ENCODE assay signal across 31 cellular contexts in the genomic region with DNA sequence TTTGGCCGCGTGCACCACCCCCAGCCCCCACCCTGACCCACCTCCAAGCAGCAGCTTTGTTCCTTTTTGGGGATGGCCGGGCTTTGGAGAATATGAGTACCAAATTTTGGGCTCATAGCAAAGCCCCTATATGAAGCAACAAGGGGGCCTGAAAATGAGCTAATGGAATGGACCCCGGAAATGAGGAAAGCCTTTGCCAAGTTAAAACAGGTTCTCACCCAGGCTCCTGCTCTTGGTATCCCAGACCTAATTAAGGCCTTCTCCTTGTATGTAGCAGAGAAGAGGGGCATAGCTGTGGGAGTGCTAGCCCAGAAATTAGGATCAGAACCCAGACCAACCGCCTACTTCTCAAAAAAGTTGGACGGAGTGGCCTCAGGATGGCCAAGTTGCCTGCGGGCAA.
"Had no signal": no experiment of that assay in that cellular context is flagged by ENCODE, and none has a peak within 500 bp of the region (broad histone marks: within the 10 kb centered on the region; RNA-seq: fewer than 3 reads in every experiment).

No MANE protein-coding gene starts in this region.

- H3K36me3 ChIP-seq: esophagus muscularis mucosa, neutrophil, suprapubic skin, thyroid gland, upper lobe of left lung had no signal

- H3K9me3 Mint-ChIP-seq: memory B cell; mesothelial cell of epicardium; naive B cell; natural killer cell treated with Interleukin-12 subunit alpha and Interleukin-12 subunit beta and Interleukin-15 and Interleukin-18, amount 100 ng/mL, for 72 hours; stimulated activated naive CD8-positive, alpha-beta T cell treated with anti-CD3 and anti-CD28 coated beads, Interleukin-15, amount 100 ng/mL, for 72 hours had no signal

- H3K9ac ChIP-seq: parathyroid adenoma had no signal

- H3K27ac ChIP-seq: esophagus muscularis mucosa, foreskin keratinocyte, neutrophil, parathyroid adenoma, suprapubic skin, thyroid gland, upper lobe of left lung had no signal

- H3K79me2 ChIP-seq: parathyroid adenoma had no signal

- H3K4me1 Mint-ChIP-seq: memory B cell; naive B cell; neural crest cell; stimulated activated naive CD8-positive, alpha-beta T cell treated with anti-CD3 and anti-CD28 coated beads, Interleukin-15, amount 100 ng/mL, for 72 hours had no signal

- H3K4me3 Mint-ChIP-seq: memory B cell; mesothelial cell of epicardium; naive B cell; natural killer cell treated with Interleukin-12 subunit alpha and Interleukin-12 subunit beta and Interleukin-15 and Interleukin-18, amount 100 ng/mL, for 72 hours; neural crest cell; stimulated activated naive CD8-positive, alpha-beta T cell treated with anti-CD3 and anti-CD28 coated beads, Interleukin-15, amount 100 ng/mL, for 72 hours had no signal

- DNase-seq: cerebellar nuclear complex; cortex of kidney; effector CD8-positive, alpha-beta T cell; foreskin keratinocyte; glutamatergic neuron; hypothalamus; mucosa of descending colon; naive B cell; stimulated activated CD4-positive, alpha-beta T cell treated with anti-CD3 and anti-CD28 coated beads, Interleukin-12 subunit alpha, Interleukin-12 subunit beta, amount 100 ng/mL, for 4 hours; stimulated activated CD4-positive, alpha-beta T cell treated with anti-CD3 and anti-CD28 coated beads, Interleukin-1b, Interleukin-23, amount 100 ng/mL, for 48 hours; stimulated activated CD4-positive, alpha-beta T cell treated with anti-CD3 and anti-CD28 coated beads, Interleukin-4, amount 100 ng/mL, for 1 hour; stimulated activated CD8-positive, alpha-beta memory T cell treated with anti-CD3 and anti-CD28 coated beads, Interleukin-4, amount 100 ng/mL, for 48 hours; stimulated activated naive CD4-positive, alpha-beta T cell; stimulated activated naive CD8-positive, alpha-beta T cell treated with anti-CD3 and anti-CD28 coated beads, Interleukin-15, amount 100 ng/mL, for 72 hours; thyroid gland had no signal

- H3K4me1 ChIP-seq: foreskin keratinocyte, parathyroid adenoma, thyroid gland had no signal

- H3K36me3 Mint-ChIP-seq: memory B cell; mesothelial cell of epicardium; naive B cell; natural killer cell treated with Interleukin-12 subunit alpha and Interleukin-12 subunit beta and Interleukin-15 and Interleukin-18, amount 100 ng/mL, for 72 hours had no signal

- H3K9me3 ChIP-seq: esophagus muscularis mucosa, mucosa of descending colon, neutrophil, suprapubic skin, thyroid gland, upper lobe of left lung had no signal

- ATAC-seq: foreskin keratinocyte; mucosa of descending colon; natural killer cell treated with Interleukin-12 subunit alpha and Interleukin-12 subunit beta and Interleukin-15 and Interleukin-18, amount 100 ng/mL, for 72 hours; sciatic nerve; stimulated activated naive CD8-positive, alpha-beta T cell treated with anti-CD3 and anti-CD28 coated beads, Interleukin-15, amount 100 ng/mL, for 72 hours had no signal

- H3K27me3 ChIP-seq: esophagus muscularis mucosa, foreskin keratinocyte, suprapubic skin, thyroid gland, upper lobe of left lung had no signal

- H3K27ac Mint-ChIP-seq: memory B cell; mesothelial cell of epicardium; natural killer cell treated with Interleukin-12 subunit alpha and Interleukin-12 subunit beta and Interleukin-15 and Interleukin-18, amount 100 ng/mL, for 72 hours; progenitor cell of endocrine pancreas; stimulated activated naive CD8-positive, alpha-beta T cell treated with anti-CD3 and anti-CD28 coated beads, Interleukin-15, amount 100 ng/mL, for 72 hours had no signal

- FAIRE-seq: endothelial cell of umbilical vein, keratinocyte, urothelium cell line had no signal

- H3K4me3 ChIP-seq: esophagus muscularis mucosa, lung, mucosa of descending colon, smooth muscle cell, suprapubic skin, thyroid gland, upper lobe of left lung had no signal

- H2AFZ ChIP-seq: parathyroid adenoma had no signal
